In genomic region chr14:51692646-51693045, GRCh38 we compare ENCODE assay signal across 17 cellular contexts. TPM values are rescaled to one million over a fixed set of nuclear protein-coding genes. Genes with fewer than 3 reads are reported as not detected.
A peak's percentile ranks its signal among the peaks of the same experiment; 100 is the strongest.
DNase-seq lines count a peak whose midpoint lies in the region; ATAC-seq, FAIRE-seq and TF ChIP-seq lines count a peak whose summit lies in the region.
"Had no signal": no experiment of that assay in that cellular context is flagged by ENCODE, and none has a peak within 500 bp of the region (broad histone marks: within the 10 kb centered on the region; RNA-seq: fewer than 3 reads in every experiment).

No MANE protein-coding gene starts in this region.

- in situ Hi-C loops in IMR-90 (cut with MboI; ENCODE audit: low sequenced_read_pairs) = no loop called here

- H3K27ac ChIP-seq in IMR-90 (ENCODE audit: insufficient read depth, low read length) (no peak overlapping the region), keratinocyte (ENCODE audit: control insufficient read depth, insufficient read depth, low read length) (no peak overlapping the region), sigmoid colon (no peak overlapping the region), right cardiac atrium (ENCODE audit: low read length) (no peak overlapping the region)

- no peak overlapping the region for H2AK5ac ChIP-seq in IMR-90 (ENCODE audit: low read depth, low read length)

- H3K36me3 ChIP-seq in IMR-90 (ENCODE audit: control insufficient read depth, insufficient read depth, low read length) (peaks cover 29% of the 10 kb centered on the region), keratinocyte (ENCODE audit: control insufficient read depth in 2 of 2, extremely low read depth in 1 of 2, insufficient read depth in 2 of 2, low read length in 2 of 2) (peaks cover 5 to 19% of the 10 kb centered on the region in 2 experiments), sigmoid colon (peaks cover 0 to 10% (median 2%) of the 10 kb centered on the region in 4 donors)

- H3K18ac ChIP-seq in IMR-90 (ENCODE audit: low read depth, low read length) = no peak overlapping the region

- H4K91ac ChIP-seq in IMR-90 (ENCODE audit: insufficient read depth, low read depth, low read length) = no peak overlapping the region

- no peak overlapping the region for H3K4me2 ChIP-seq in IMR-90 (ENCODE audit: low read depth, low read length)
- H3K4me2 ChIP-seq in keratinocyte (ENCODE audit: control insufficient read depth, extremely low read depth, insufficient read depth, low read depth, low read length) = no peak overlapping the region

- H3K4ac ChIP-seq in IMR-90 (ENCODE audit: low read depth, low read length) = no peak overlapping the region

- peaks cover 20% of the 10 kb centered on the region for H3K9me1 ChIP-seq in IMR-90 (ENCODE audit: insufficient read depth, low read length)
- H3K9me1 ChIP-seq in keratinocyte (ENCODE audit: control insufficient read depth, extremely low read depth, insufficient read depth, low read length) = no peaks in the 10 kb centered on the region

- dilution Hi-C loops in IMR-90 (cut with HindIII; ENCODE audit: low sequenced_read_pairs, unreplicated experiment) = no loop called here
- dilution Hi-C loops in keratinocyte (cut with MboI; ENCODE audit: extremely low pct_ligation_motif_present, low sequenced_read_pairs) = no loop called here

- no peak overlapping the region for H4K8ac ChIP-seq in IMR-90 (ENCODE audit: low read depth in 2 of 2, low read length in 2 of 2)

- no peak for TF ChIP-seq EP300 in sigmoid colon (IDR thresholded peaks at IDR 0.05)

- H4K20me1 ChIP-seq in IMR-90 (ENCODE audit: insufficient read depth, low read length) = peaks cover 82% of the 10 kb centered on the region
- H4K20me1 ChIP-seq in keratinocyte (ENCODE audit: control insufficient read depth, extremely low read depth, insufficient read depth, low read length) = peaks cover 3% of the 10 kb centered on the region

- no peak overlapping the region for H2AK9ac ChIP-seq in IMR-90 (replicated peaks; ENCODE audit: low read depth, low read length, poor library complexity)

- no peak overlapping the region for H3K56ac ChIP-seq in IMR-90 (ENCODE audit: extremely low read depth, insufficient read depth, low read length)

- H2BK15ac ChIP-seq in IMR-90 (ENCODE audit: low read depth, low read length) = no peak overlapping the region

- H2BK120ac ChIP-seq in IMR-90 (ENCODE audit: low read depth, low read length) = no peak overlapping the region

- TF ChIP-seq CTCF in IMR-90 (conservative IDR thresholded peaks at IDR 0.05; ENCODE audit: low read depth, low read length) (no peak), keratinocyte (optimal IDR thresholded peaks at IDR 0.05 in 1 of 3, IDR thresholded peaks at IDR 0.05 in 1 of 3, conservative IDR thresholded peaks at IDR 0.05 in 1 of 3; ENCODE audit: extremely low read depth in 1 of 3, insufficient read depth in 2 of 3, low read length in 3 of 3) (no peak), sigmoid colon (IDR thresholded peaks at IDR 0.05) (no peak)

- peaks cover 24 to 67% of the 10 kb centered on the region in 2 experiments for H3K79me1 ChIP-seq in IMR-90 (ENCODE audit: low read depth in 1 of 2, low read length in 2 of 2)

- POLR2A ChIA-PET in IMR-90 (lab: Charles Lee; ENCODE audit: unreplicated experiment) = no interaction called here

- no peak for TF ChIP-seq RAD21 in IMR-90 (IDR thresholded peaks at IDR 0.05; ENCODE audit: low read length)

- peaks cover 73% of the 10 kb centered on the region for H3K79me2 ChIP-seq in keratinocyte (ENCODE audit: control insufficient read depth, insufficient read depth, low read length)

- no TSS peak for BruUV-seq in IMR-90 (replicated peaks; lab: Mats Ljungman, UMichigan)

- peak overlapping the region; percentile 55 for H2BK5ac ChIP-seq in IMR-90 (ENCODE audit: low read depth, low read length, poor library complexity, severe bottlenecking)

- intact Hi-C loops in IMR-90 (cut with micrococcal nuclease) = loop anchor here (5.0 kb wide), 1 partner anchor 35 kb away; no protein-coding TSS in a partner anchor
- intact Hi-C loops in sigmoid colon (cut with DNase I) = no loop called here
- intact Hi-C loops in right cardiac atrium (cut with DNase I) = no loop called here

- H3K27me3 ChIP-seq in IMR-90 (ENCODE audit: control insufficient read depth, insufficient read depth, low read length) (no peaks in the 10 kb centered on the region), keratinocyte (ENCODE audit: control insufficient read depth, extremely low read depth, insufficient read depth, low read length) (no peaks in the 10 kb centered on the region), sigmoid colon (no peaks in the 10 kb centered on the region), right cardiac atrium (ENCODE audit: control insufficient read depth, insufficient read depth) (no peaks in the 10 kb centered on the region)

- H3K4me1 ChIP-seq in IMR-90 (ENCODE audit: control insufficient read depth, insufficient read depth, low read length) = peaks cover 14% of the 10 kb centered on the region
- peaks cover 30% of the 10 kb centered on the region for H3K4me1 ChIP-seq in keratinocyte (ENCODE audit: control insufficient read depth, extremely low read depth, insufficient read depth, low read length)
- H3K4me1 ChIP-seq in sigmoid colon = peaks cover 0 to 5% (median 2%) of the 10 kb centered on the region in 4 donors
- H3K4me1 ChIP-seq in right cardiac atrium (ENCODE audit: control insufficient read depth, insufficient read depth, low read length) = no peaks in the 10 kb centered on the region

- WGBS in IMR-90 (ENCODE audit: extremely low coverage in 2 of 2, insufficient read length in 1 of 2), 2 experiments = no CpG with 5 or more reads among the region's 3 CpGs
- WGBS in sigmoid colon, 2 donors = 92 to 96% methylated on average over 3 of the region's 3 CpGs
- WGBS in right cardiac atrium = 92% methylated on average over 3 of the region's 3 CpGs

- DNase-seq in ELR (ENCODE audit: low read depth) (peak; percentile 37), IMR-90 (peak; percentile 47), keratinocyte (ENCODE audit: low read depth, low spot score) (peak; percentile 28), sigmoid colon (no peak), hepatic stellate cell (ENCODE audit: low spot score) (no peak), right cardiac atrium (no peak)
- DNase-seq: C1 segment of cervical spinal cord; Calu3; CD4-positive, alpha-beta T cell; DMS 273 treated with DMSO at 0.1 percent for 48 hours; GDM1; GOT3; H9 had no signal

- H2AFZ ChIP-seq in IMR-90 (replicated peaks; ENCODE audit: low read length, poor library complexity) (no peak overlapping the region), keratinocyte (ENCODE audit: control insufficient read depth, low read length) (no peak overlapping the region)

- CTCF ChIA-PET in IMR-90 (lab: Yijun Ruan, JAX) = interaction anchor here (0.5 kb wide), 1 partner anchor 18 kb away, joined by 3 read pairs; no protein-coding TSS in a partner anchor

- no peak overlapping the region for H4K5ac ChIP-seq in IMR-90 (ENCODE audit: low read depth, low read length)

- TF ChIP-seq POLR2A in IMR-90 (IDR thresholded peaks at IDR 0.05; ENCODE audit: low read depth, low read length) = no peak
- TF ChIP-seq POLR2A in sigmoid colon (IDR thresholded peaks at IDR 0.05) = no peak

- peak; percentile 48 for FAIRE-seq in keratinocyte (lab: Jason Lieb, UNC)
- FAIRE-seq: A204.1, HepG2, HTR-8/SVneo had no signal

- peak overlapping the region; percentile 25; the same call in 1 of the 2 replicates for H3K23ac ChIP-seq in IMR-90 (ENCODE audit: low read depth, low read length)

- H2BK20ac ChIP-seq in IMR-90 (ENCODE audit: low read depth, low read length) = no peak overlapping the region

- H3K4me3 ChIP-seq in IMR-90 (ENCODE audit: insufficient read depth, low read depth, low read length) (no peak overlapping the region), keratinocyte (ENCODE audit: control insufficient read depth in 2 of 3, extremely low read depth in 1 of 3, insufficient read depth in 2 of 3, low read depth in 1 of 3, low read length in 3 of 3) (no peak overlapping the region), sigmoid colon (no peak overlapping the region), right cardiac atrium (ENCODE audit: low read length) (no peak overlapping the region)

- H3K14ac ChIP-seq in IMR-90 (replicated peaks; ENCODE audit: low read depth, low read length) = no peak overlapping the region

- no peaks in the 10 kb centered on the region for H3K9me3 ChIP-seq in IMR-90 (ENCODE audit: control insufficient read depth, insufficient read depth, low read length)
- no peaks in the 10 kb centered on the region for H3K9me3 ChIP-seq in keratinocyte (ENCODE audit: control insufficient read depth, low read depth, low read length)
- no peaks in the 10 kb centered on the region for H3K9me3 ChIP-seq in sigmoid colon
- H3K9me3 ChIP-seq in right cardiac atrium (ENCODE audit: control insufficient read depth, low read length) = no peaks in the 10 kb centered on the region

- H3K9ac ChIP-seq in IMR-90 (ENCODE audit: low read depth, low read length) (no peak overlapping the region), keratinocyte (ENCODE audit: control insufficient read depth, extremely low read depth, insufficient read depth, low read length) (no peak overlapping the region)

- ATAC-seq in IMR-90 (ENCODE audit: low read depth) (no peak), GM21825 (IDR thresholded peaks at IDR 0.05; ENCODE audit: unreplicated experiment) (no peak), right cardiac atrium (no peak)
- ATAC-seq: HepG2 had no signal

TF ChIP-seq in IMR-90, 13 proteins besides CTCF, POLR2A, EP300 and RAD21:
- no peak for TF ChIP-seq SMC3 (IDR thresholded peaks at IDR 0.05; ENCODE audit: low read depth, low read length)
- TF ChIP-seq FOS (IDR thresholded peaks at IDR 0.05; ENCODE audit: low read depth, low read length) = no peak
- TF ChIP-seq MAZ (IDR thresholded peaks at IDR 0.05; ENCODE audit: borderline replicate concordance, low read depth, low read length) = no peak
- no peak for TF ChIP-seq RFX5 (IDR thresholded peaks at IDR 0.05; ENCODE audit: low read depth, low read length)
- no peak for TF ChIP-seq CEBPB (IDR thresholded peaks at IDR 0.05; ENCODE audit: low read depth, low read length)
TF ChIP-seq in IMR-90: peak in this region for 0.

RNA-seq across cellular contexts. Expression of gene FRMD6, which starts 40.9 kb away (rescaled TPM):
- 620 and 682 TPM in 2 replicates for total RNA-seq in IMR-90 (2012; rRNA removed)
- 243 and 244 TPM in 2 replicates for polyA plus RNA-seq in IMR-90 (2012; rRNA removed)
- 129 and 270 TPM in 2 replicates for polyA plus RNA-seq in IMR-90 (2012; cell fraction: cytosol; rRNA removed)
- polyA plus RNA-seq in IMR-90 (2012; cell fraction: nucleus; rRNA removed; ENCODE audit: low replicate concordance) = 287 and 382 TPM in 2 replicates
- polyA plus RNA-seq in keratinocyte = 116 to 122 TPM (median 120 TPM) in 3 replicates
- 28.5 TPM for polyA plus RNA-seq in keratinocyte (2011; ENCODE audit: low read depth)
- 60.2 and 96.5 TPM in 2 replicates for polyA plus RNA-seq in keratinocyte (2011; cell fraction: cytosol; rRNA removed)
- polyA plus RNA-seq in keratinocyte (2011; cell fraction: nucleus; rRNA removed) = 130 and 133 TPM in 2 replicates
- 53.6 and 94.8 TPM in 2 replicates for polyA plus RNA-seq in keratinocyte (2012; ENCODE audit: low replicate concordance)
- 122 to 230 TPM (median 217 TPM) in 3 replicates for polyA minus RNA-seq in keratinocyte
- 159 TPM for polyA minus RNA-seq in keratinocyte (2011; cell fraction: cytosol; rRNA and poly(A)+ RNA removed)
- 314 and 552 TPM in 2 replicates for polyA minus RNA-seq in keratinocyte (2011; cell fraction: nucleus; rRNA and poly(A)+ RNA removed)
- 10 to 100 TPM; 38.3 to 85.6 (median 49.6) TPM for total RNA-seq in sigmoid colon
- 1 to 10 TPM; 1.6 to 6.6 (median 4.0) TPM for polyA plus RNA-seq in sigmoid colon
- total RNA-seq in right cardiac atrium = 1 to 10 TPM; 7.8 to 8.8 (median 8.1) TPM
- polyA plus RNA-seq in right cardiac atrium = 3.1 TPM

Comparison
In these comparisons a context has a peak if more than half of its experiments do, and no peak if none do; other contexts are left out.
1. DNase-seq: peak in ELR (single experiment), IMR-90 (single experiment) and keratinocyte (single experiment); none in sigmoid colon (single experiment), hepatic stellate cell (single experiment) and right cardiac atrium (0 of 3).